In genomic region chr2:233855345-233855744, GRCh38 we compare ENCODE assay signal across 9 cellular contexts. TPM values are rescaled to one million over a fixed set of nuclear protein-coding genes. Genes with fewer than 3 reads are reported as not detected.
A peak's percentile ranks its signal among the peaks of the same experiment; 100 is the strongest.
DNase-seq lines count a peak whose midpoint lies in the region; ATAC-seq, FAIRE-seq and TF ChIP-seq lines count a peak whose summit lies in the region.
"Had no signal": no experiment of that assay in that cellular context is flagged by ENCODE, and none has a peak within 500 bp of the region (broad histone marks: within the 10 kb centered on the region; RNA-seq: fewer than 3 reads in every experiment).

No MANE protein-coding gene starts in this region.

- TF ChIP-seq CTCF in DOHH2 (IDR thresholded peaks at IDR 0.05; ENCODE audit: low read depth, low read length, poor library complexity, severe bottlenecking) (no peak), GM12878 (IDR thresholded peaks at IDR 0.05 in 2 of 3, conservative IDR thresholded peaks at IDR 0.05 in 1 of 3; ENCODE audit: control insufficient read depth in 2 of 3, extremely low read depth in 1 of 3, insufficient read depth in 1 of 3, low read depth in 3 of 3, low read length in 3 of 3) (no peak), neural cell (IDR thresholded peaks at IDR 0.05; ENCODE audit: poor library complexity, severe bottlenecking) (no peak)

- H3K4me1 ChIP-seq in DOHH2 (ENCODE audit: control insufficient read depth, low read length) = peaks cover 28% of the 10 kb centered on the region
- H3K4me1 ChIP-seq in GM12878 (ENCODE audit: control insufficient read depth, insufficient read depth, low read length) = peaks cover 7% of the 10 kb centered on the region; the same call in 1 of the 2 replicates

- CTCF ChIA-PET in GM12878 (lab: Yijun Ruan, JAX) = interaction anchor here (0.8 kb wide), 1 partner anchor 16 kb away, joined by 3 read pairs; no protein-coding TSS in a partner anchor

- SMC1A ChIA-PET in GM12878 (lab: Charles Lee; ENCODE audit: uncharacterized antibody, unreplicated experiment) = no interaction called here

- TF ChIP-seq POLR2A in GM12878 (IDR thresholded peaks at IDR 0.05; ENCODE audit: low read depth, low read length) = no peak

- WGBS in GM12878 (ENCODE audit: insufficient coverage, insufficient replicate concordance, low lambda C conversion rate, missing lambda C conversion rate) = 84% methylated on average over 5 of the region's 5 CpGs

- H2AFZ ChIP-seq in GM12878 (ENCODE audit: control insufficient read depth, low read depth, low read length) (peak overlapping the region; percentile 88; the same call in 1 of the 2 replicates), neural cell (ENCODE audit: low read depth, low read length) (no peak overlapping the region)

- RAD21 ChIA-PET in GM12878 (lab: Charles Lee; ENCODE audit: unreplicated experiment) = no interaction called here

- in situ Hi-C loops in GM12878 (cut with MboI) = no loop called here

- H4K20me1 ChIP-seq in DOHH2 (ENCODE audit: control insufficient read depth, insufficient read depth, low read depth, low read length) (peaks cover 18% of the 10 kb centered on the region; the same call in 1 of the 2 replicates), GM12878 (ENCODE audit: control insufficient read depth, insufficient read depth) (0 out of 2 replicates have a peak, but pooled peaks cover 2% of the 10 kb centered on the region), neural cell (ENCODE audit: insufficient read depth) (no peaks in the 10 kb centered on the region)

- POLR2A ChIA-PET in GM12878 (lab: Charles Lee) = no interaction called here

- TF ChIP-seq RAD21 in GM12878 (IDR thresholded peaks at IDR 0.05; ENCODE audit: insufficient read depth, low read depth, low read length) = no peak
- TF ChIP-seq RAD21 in neural cell (conservative IDR thresholded peaks at IDR 0.05) = no peak

- no peak overlapping the region for H3K27ac ChIP-seq in DOHH2 (ENCODE audit: low read depth, low read length)
- H3K27ac ChIP-seq in GM12878 (ENCODE audit: control insufficient read depth, insufficient read depth) = no peak overlapping the region; the same call in 1 of the 2 replicates
- no peak overlapping the region for H3K27ac ChIP-seq in neural cell (ENCODE audit: low read length)

- TF ChIP-seq EP300 in GM12878 (IDR thresholded peaks at IDR 0.05; ENCODE audit: borderline replicate concordance in 1 of 2, control insufficient read depth in 1 of 2, low read depth in 2 of 2, low read length in 2 of 2) = no peak
- no peak for TF ChIP-seq EP300 in neural cell (conservative IDR thresholded peaks at IDR 0.05; ENCODE audit: poor library complexity, severe bottlenecking)

- H3K4me3 ChIP-seq in DOHH2 (ENCODE audit: low read length) = peak overlapping the region; percentile 92; the same call in 1 of the 2 replicates
- H3K4me3 ChIP-seq in GM12878 = peak overlapping the region; percentile 78; the same call in 1 of the 2 replicates
- H3K4me3 ChIP-seq in neural cell (ENCODE audit: low read length) = peak overlapping the region; percentile 88

- H3F3A ChIP-seq in DOHH2 (ENCODE audit: control insufficient read depth, insufficient read depth) (no peaks in the 10 kb centered on the region), neural cell (ENCODE audit: insufficient read depth, low read length, poor library complexity, severe bottlenecking) (no peaks in the 10 kb centered on the region)

- H3K4me2 ChIP-seq in DOHH2 (ENCODE audit: low read length) (peak overlapping the region; percentile 89), GM12878 (ENCODE audit: control insufficient read depth, insufficient read depth) (peak overlapping the region; percentile 81), neural cell (ENCODE audit: low read length) (no peak overlapping the region)

- intact Hi-C loops in GM12878 (cut with micrococcal nuclease; ENCODE audit: unreplicated experiment) = no loop called here

- no TSS peak for BruUV-seq in GM12878 (replicated peaks; lab: Mats Ljungman, UMichigan)

- DNase-seq in NCI-H69 (lab: John Stamatoyannopoulos, UW) = peak; percentile 1
- DNase-seq in GM12878 (ENCODE audit: low read depth, low spot score) = no peak
- DNase-seq in NCI-H526 treated with DMSO at 0.1 percent for 48 hours (lab: John Stamatoyannopoulos, UW) = no peak
- DNase-seq in NCI-H345 (lab: John Stamatoyannopoulos, UW) = no peak
- DNase-seq in NCI-H1694 treated with DMSO at 0.1 percent for 48 hours (lab: John Stamatoyannopoulos, UW) = no peak
- DNase-seq: kidney, NCI-H524 treated with DMSO at 0.1 percent for 48 hours had no signal

- H3K9me2 ChIP-seq in DOHH2 (replicated peaks; ENCODE audit: control insufficient read depth, low read length) (no peaks in the 10 kb centered on the region), neural cell (ENCODE audit: insufficient read depth, low read length) (no peaks in the 10 kb centered on the region)

- H3K9ac ChIP-seq in GM12878 (ENCODE audit: control insufficient read depth, insufficient read depth, low read length) (no peak overlapping the region; the same call in 1 of the 2 replicates), neural cell (ENCODE audit: low read length) (no peak overlapping the region)

- H3K79me2 ChIP-seq in DOHH2 (ENCODE audit: control insufficient read depth, low read length) = peaks cover 43% of the 10 kb centered on the region
- peaks cover 40% of the 10 kb centered on the region for H3K79me2 ChIP-seq in GM12878 (ENCODE audit: control insufficient read depth, insufficient read depth, low read length)
- H3K79me2 ChIP-seq in neural cell (replicated peaks; ENCODE audit: insufficient read depth, low read length) = peaks cover 33% of the 10 kb centered on the region

- no peak for ATAC-seq in GM12878

- H3K36me3 ChIP-seq in DOHH2 (ENCODE audit: control insufficient read depth, low read length) (peaks cover 39% of the 10 kb centered on the region), GM12878 (ENCODE audit: control insufficient read depth in 2 of 2, insufficient read depth in 2 of 2, low read length in 1 of 2) (peaks cover 2 to 3% of the 10 kb centered on the region in 2 experiments; a peak in 3 of 4 replicates), neural cell (ENCODE audit: insufficient read depth, low read length) (no peaks in the 10 kb centered on the region)

- FAIRE-seq in GM12878 (lab: Jason Lieb, UNC) = no peak
- FAIRE-seq: kidney had no signal

- H3K9me3 ChIP-seq in DOHH2 (ENCODE audit: control insufficient read depth, insufficient read depth, low read length) (no peaks in the 10 kb centered on the region; the same call in 1 of the 2 replicates), GM12878 (replicated peaks; ENCODE audit: control insufficient read depth, insufficient read depth, low read length) (no peaks in the 10 kb centered on the region), neural cell (ENCODE audit: low read length) (no peaks in the 10 kb centered on the region)

- H3K27me3 ChIP-seq in DOHH2 (ENCODE audit: control insufficient read depth, low read length) (no peaks in the 10 kb centered on the region), GM12878 (replicated peaks in 1 of 2; ENCODE audit: control insufficient read depth in 2 of 2, insufficient read depth in 2 of 2, low read length in 1 of 2) (no peaks in the 10 kb centered on the region), neural cell (ENCODE audit: insufficient read depth, low read depth, low read length) (no peaks in the 10 kb centered on the region)

TF ChIP-seq in GM12878, 131 proteins besides CTCF, POLR2A, EP300 and RAD21 (continues in another document):
- no peak for TF ChIP-seq SIN3A (IDR thresholded peaks at IDR 0.05; ENCODE audit: low read depth, low read length)
- no peak for TF ChIP-seq SUZ12 (IDR thresholded peaks at IDR 0.05; ENCODE audit: unreplicated experiment)
- no peak for TF ChIP-seq RAD51 (IDR thresholded peaks at IDR 0.05)
- no peak for TF ChIP-seq E2F4 (IDR thresholded peaks at IDR 0.05; ENCODE audit: low read depth, low read length)

TF ChIP-seq in neural cell, 6 proteins besides CTCF, POLR2A, EP300 and RAD21 (continues in another document):
- TF ChIP-seq EZH2 (IDR thresholded peaks at IDR 0.05; ENCODE audit: borderline replicate concordance, insufficient read depth, low read length, poor library complexity, severe bottlenecking) (no peak), MXI1 (conservative IDR thresholded peaks at IDR 0.05; ENCODE audit: poor library complexity, severe bottlenecking) (no peak), POLR2AphosphoS5 (IDR thresholded peaks at IDR 0.05) (no peak), TAF1 (IDR thresholded peaks at IDR 0.05; ENCODE audit: low read depth) (no peak)

RNA-seq across cellular contexts. Expression of gene HJURP, which starts 1.0 kb away (rescaled TPM):
- total RNA-seq in GM12878 (2013; cell fraction: nucleolus; rRNA removed) = 48.9 and 49.7 TPM in 2 replicates
- total RNA-seq in GM12878 (2014; rRNA removed) = 27.0 and 28.9 TPM in 2 replicates
- total RNA-seq in GM12878 (2014; rRNA removed; fragmentation: Illumina TruSeq; extraction: Trizol) = 35.3 and 35.4 TPM in 2 replicates
- total RNA-seq in GM12878 (2021) = 45.6 and 49.6 TPM in 2 replicates
- polyA plus RNA-seq in GM12878 (2011; ENCODE audit: low read depth) = 15.9 TPM
- polyA plus RNA-seq in GM12878 (2011; rRNA removed) = 57.4 and 68.9 TPM in 2 replicates
- polyA plus RNA-seq in GM12878 (2011; cell fraction: cytosol; rRNA removed) = 54.1 and 63.5 TPM in 2 replicates
- 94.2 and 142 TPM in 2 replicates for polyA plus RNA-seq in GM12878 (2011; cell fraction: nucleus; rRNA removed)
- polyA plus RNA-seq in GM12878 (2012) = 21.1 and 22.8 TPM in 2 replicates
- 45.2 and 49.7 TPM in 2 replicates for polyA plus RNA-seq in GM12878 (2014; fragmentation: Illumina TruSeq; extraction: Trizol)
- 10 to 100 TPM; 12.7 to 12.9 TPM for polyA plus RNA-seq in GM12878 (2014; fragmentation: Nextera tagmentation; extraction: Ambion mirVana)
- 43.6 and 43.7 TPM in 2 replicates for polyA plus RNA-seq in GM12878 (2014; rRNA removed)
- 10 to 100 TPM; 52.4 to 63.1 TPM for polyA plus RNA-seq in GM12878 (2016; fragmentation: Nextera tagmentation; extraction: Ambion mirVana)
- polyA minus RNA-seq in GM12878 (2011; rRNA and poly(A)+ RNA removed) = 106 and 138 TPM in 2 replicates
- 29.7 and 42.4 TPM in 2 replicates for polyA minus RNA-seq in GM12878 (2011; cell fraction: cytosol; rRNA and poly(A)+ RNA removed)
- polyA minus RNA-seq in GM12878 (2011; cell fraction: nucleus; rRNA and poly(A)+ RNA removed) = 25.0 and 25.6 TPM in 2 replicates
- 1.3 and 3.3 TPM in 2 replicates for polyA plus RNA-seq in neural cell
- polyA minus RNA-seq in neural cell = 1.2 and 1.9 TPM in 2 replicates
